1 cellular context compared by ENCODE assay signal in the genomic region with DNA sequence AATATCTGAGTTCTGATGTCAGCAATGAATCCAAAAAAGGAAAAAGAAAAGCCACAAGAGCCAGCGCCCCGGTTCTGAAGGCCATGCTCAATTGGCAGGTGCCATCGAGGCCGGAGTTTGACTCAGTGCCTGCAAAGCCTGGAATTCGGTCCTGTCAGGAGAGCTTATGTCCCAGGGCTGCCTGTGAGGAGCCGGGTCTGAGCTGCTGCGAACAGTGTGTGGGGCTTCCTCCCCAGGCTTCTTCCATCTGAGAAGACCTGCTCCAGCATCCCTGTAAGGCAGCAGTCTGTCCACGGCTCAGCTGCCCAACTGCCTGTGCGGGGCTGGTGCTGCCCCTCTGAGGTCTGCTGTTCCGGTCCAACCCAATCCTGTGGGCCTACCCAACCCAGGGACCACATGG.
TF ChIP-seq lines count a peak whose summit lies in the region.

No MANE protein-coding gene starts in this region.

TF ChIP-seq in H1, 55 proteins besides CTCF, POLR2A, EP300 and RAD21:
- TF ChIP-seq PHF8 (conservative IDR thresholded peaks at IDR 0.05; ENCODE audit: low read depth, low read length): no peak
- no peak for TF ChIP-seq SAP30 (IDR thresholded peaks at IDR 0.05; ENCODE audit: insufficient read depth, insufficient replicate concordance, low read length)
- TF ChIP-seq GTF2F1 (IDR thresholded peaks at IDR 0.05; ENCODE audit: borderline replicate concordance, low read depth, low read length): no peak
- no peak for TF ChIP-seq SIN3A (conservative IDR thresholded peaks at IDR 0.05 in 1 of 2, IDR thresholded peaks at IDR 0.05 in 1 of 2; ENCODE audit: low read depth in 1 of 2, low read length in 2 of 2)
- TF ChIP-seq BRCA1 (IDR thresholded peaks at IDR 0.05; ENCODE audit: low read depth, low read length): no peak
